1 cellular context compared by ENCODE assay signal in the genomic region with DNA sequence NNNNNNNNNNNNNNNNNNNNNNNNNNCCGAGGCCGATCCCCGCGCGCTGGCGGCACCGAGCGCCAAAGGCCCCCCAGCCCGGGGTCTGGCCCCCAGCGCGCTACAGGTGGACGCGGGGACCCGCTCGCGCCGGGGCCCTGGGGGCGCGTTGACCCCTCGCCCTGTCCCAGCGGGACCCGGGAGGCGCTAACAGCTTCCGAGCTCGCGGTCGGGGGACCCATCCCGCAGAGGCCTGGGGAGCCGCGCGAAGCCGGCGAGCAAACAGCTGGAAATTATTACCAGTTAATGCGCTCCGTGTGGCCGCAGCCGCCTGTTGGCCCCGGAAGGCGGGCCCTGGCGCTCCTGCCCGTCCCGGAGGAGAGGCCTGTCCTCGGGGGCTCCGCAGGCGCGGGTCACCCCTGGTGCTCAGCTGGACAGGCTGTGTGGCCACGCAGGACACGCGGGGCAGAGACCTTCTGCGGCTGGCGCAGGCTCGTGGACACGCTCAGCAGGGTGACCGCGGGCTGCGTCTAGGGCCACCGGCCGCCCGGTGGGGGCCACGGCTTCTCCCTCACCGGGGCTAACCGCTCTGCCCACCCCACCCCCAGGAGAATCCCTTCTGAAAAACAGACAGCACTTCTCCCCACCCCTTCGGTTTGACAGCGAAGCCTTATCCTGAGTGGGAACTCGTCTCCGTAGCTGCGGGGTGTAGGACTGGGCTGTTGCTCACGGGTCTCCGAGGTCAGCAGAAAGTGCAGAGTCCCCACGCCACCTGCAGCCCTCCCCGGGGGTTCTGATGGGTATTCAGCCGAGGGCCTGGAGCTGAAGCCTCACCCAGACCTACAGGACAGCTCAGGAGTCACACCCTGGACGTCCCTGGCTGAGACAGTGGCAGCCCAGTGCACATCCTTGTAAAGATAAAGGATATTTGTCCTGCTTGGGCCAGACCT.
TF ChIP-seq lines count a peak whose summit lies in the region.

No MANE protein-coding gene starts in this region.

TF ChIP-seq in HepG2, 621 proteins besides CTCF, POLR2A, EP300 and RAD21 (continued from another document and continues in another):
- TF ChIP-seq SAFB2 (CRISPR knock-in tag; IDR thresholded peaks at IDR 0.05; ENCODE audit: borderline replicate concordance, low read depth) (no peak), FOXK1 (CRISPR knock-in tag; IDR thresholded peaks at IDR 0.05; ENCODE audit: borderline replicate concordance, low read depth) (no peak), ZNF101 (CRISPR knock-in tag; IDR thresholded peaks at IDR 0.05; ENCODE audit: borderline replicate concordance, low read depth) (no peak), MEIS2 (CRISPR knock-in tag; IDR thresholded peaks at IDR 0.05) (no peak), NFIC (IDR thresholded peaks at IDR 0.05; ENCODE audit: low read length) (no peak), ZNF558 (CRISPR knock-in tag; IDR thresholded peaks at IDR 0.05; ENCODE audit: borderline replicate concordance) (no peak), SP2 (CRISPR knock-in tag; IDR thresholded peaks at IDR 0.05) (0 out of 2 replicates have a peak, but pooled peaks have one; percentile 15), KDM4B (CRISPR knock-in tag; IDR thresholded peaks at IDR 0.05) (no peak), ASH2L (IDR thresholded peaks at IDR 0.05; ENCODE audit: insufficient read length, low read depth, low read length) (no peak), YY1 (IDR thresholded peaks at IDR 0.05; ENCODE audit: insufficient read depth, insufficient replicate concordance, low read depth, low read length) (no peak), CHD2 (IDR thresholded peaks at IDR 0.05; ENCODE audit: low read depth, low read length) (no peak), ZBTB7B (CRISPR knock-in tag; IDR thresholded peaks at IDR 0.05) (peak; percentile 60; the same call in 1 of the 2 replicates), DNMT1 (CRISPR knock-in tag; IDR thresholded peaks at IDR 0.05) (no peak), POLR2AphosphoS5 (IDR thresholded peaks at IDR 0.05; ENCODE audit: low read depth, low read length) (no peak), PAF1 (CRISPR knock-in tag; IDR thresholded peaks at IDR 0.05) (no peak), MBNL3 (CRISPR knock-in tag; conservative IDR thresholded peaks at IDR 0.05) (no peak), SOX13 (IDR thresholded peaks at IDR 0.05) (no peak), SOX13 (CRISPR knock-in tag; conservative IDR thresholded peaks at IDR 0.05 in 1 of 2, IDR thresholded peaks at IDR 0.05 in 1 of 2) (no peak), ZNF615 (CRISPR knock-in tag; IDR thresholded peaks at IDR 0.05; ENCODE audit: borderline replicate concordance) (no peak), TBX2 (CRISPR knock-in tag; IDR thresholded peaks at IDR 0.05; ENCODE audit: borderline replicate concordance) (peak; percentile 35; the same call in 1 of the 2 replicates), HOXA7 (CRISPR knock-in tag; IDR thresholded peaks at IDR 0.05) (no peak), CC2D1A (CRISPR knock-in tag; IDR thresholded peaks at IDR 0.05) (no peak), ZNF749 (CRISPR knock-in tag; IDR thresholded peaks at IDR 0.05; ENCODE audit: borderline replicate concordance) (no peak), ZNF260 (CRISPR knock-in tag; IDR thresholded peaks at IDR 0.05; ENCODE audit: borderline replicate concordance, low read depth) (no peak), SCMH1 (CRISPR knock-in tag; IDR thresholded peaks at IDR 0.05; ENCODE audit: borderline replicate concordance) (no peak), FIP1L1 (IDR thresholded peaks at IDR 0.05; ENCODE audit: borderline replicate concordance, insufficient read depth, low read depth, low read length) (no peak), HOXA9 (CRISPR knock-in tag; IDR thresholded peaks at IDR 0.05; ENCODE audit: borderline replicate concordance) (no peak), SRSF9 (IDR thresholded peaks at IDR 0.05; ENCODE audit: borderline replicate concordance, insufficient read depth, low read depth, low read length, poor library complexity, severe bottlenecking) (no peak), ZSCAN25 (CRISPR knock-in tag; IDR thresholded peaks at IDR 0.05) (no peak), ZNF550 (CRISPR knock-in tag; IDR thresholded peaks at IDR 0.05; ENCODE audit: borderline replicate concordance) (no peak), NKX3-1 (CRISPR knock-in tag; IDR thresholded peaks at IDR 0.05) (0 out of 2 replicates have a peak, but pooled peaks have one; percentile 42), MEIS1 (CRISPR knock-in tag; IDR thresholded peaks at IDR 0.05; ENCODE audit: borderline replicate concordance) (no peak), ZNF354B (CRISPR knock-in tag; IDR thresholded peaks at IDR 0.05) (no peak), STAG1 (CRISPR knock-in tag; IDR thresholded peaks at IDR 0.05) (no peak), SIN3B (IDR thresholded peaks at IDR 0.05; ENCODE audit: low read length) (no peak)
- TF ChIP-seq, protein P1, sequence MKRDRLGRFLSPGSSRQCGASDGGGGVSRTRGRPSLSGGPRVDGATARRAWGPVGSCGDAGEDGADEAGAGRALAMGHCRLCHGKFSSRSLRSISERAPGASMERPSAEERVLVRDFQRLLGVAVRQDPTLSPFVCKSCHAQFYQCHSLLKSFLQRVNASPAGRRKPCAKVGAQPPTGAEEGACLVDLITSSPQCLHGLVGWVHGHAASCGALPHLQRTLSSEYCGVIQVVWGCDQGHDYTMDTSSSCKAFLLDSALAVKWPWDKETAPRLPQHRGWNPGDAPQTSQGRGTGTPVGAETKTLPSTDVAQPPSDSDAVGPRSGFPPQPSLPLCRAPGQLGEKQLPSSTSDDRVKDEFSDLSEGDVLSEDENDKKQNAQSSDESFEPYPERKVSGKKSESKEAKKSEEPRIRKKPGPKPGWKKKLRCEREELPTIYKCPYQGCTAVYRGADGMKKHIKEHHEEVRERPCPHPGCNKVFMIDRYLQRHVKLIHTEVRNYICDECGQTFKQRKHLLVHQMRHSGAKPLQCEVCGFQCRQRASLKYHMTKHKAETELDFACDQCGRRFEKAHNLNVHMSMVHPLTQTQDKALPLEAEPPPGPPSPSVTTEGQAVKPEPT (CRISPR knock-in tag; IDR thresholded peaks at IDR 0.05; ENCODE audit: low read depth), result no peak
- TF ChIP-seq, protein P2, sequence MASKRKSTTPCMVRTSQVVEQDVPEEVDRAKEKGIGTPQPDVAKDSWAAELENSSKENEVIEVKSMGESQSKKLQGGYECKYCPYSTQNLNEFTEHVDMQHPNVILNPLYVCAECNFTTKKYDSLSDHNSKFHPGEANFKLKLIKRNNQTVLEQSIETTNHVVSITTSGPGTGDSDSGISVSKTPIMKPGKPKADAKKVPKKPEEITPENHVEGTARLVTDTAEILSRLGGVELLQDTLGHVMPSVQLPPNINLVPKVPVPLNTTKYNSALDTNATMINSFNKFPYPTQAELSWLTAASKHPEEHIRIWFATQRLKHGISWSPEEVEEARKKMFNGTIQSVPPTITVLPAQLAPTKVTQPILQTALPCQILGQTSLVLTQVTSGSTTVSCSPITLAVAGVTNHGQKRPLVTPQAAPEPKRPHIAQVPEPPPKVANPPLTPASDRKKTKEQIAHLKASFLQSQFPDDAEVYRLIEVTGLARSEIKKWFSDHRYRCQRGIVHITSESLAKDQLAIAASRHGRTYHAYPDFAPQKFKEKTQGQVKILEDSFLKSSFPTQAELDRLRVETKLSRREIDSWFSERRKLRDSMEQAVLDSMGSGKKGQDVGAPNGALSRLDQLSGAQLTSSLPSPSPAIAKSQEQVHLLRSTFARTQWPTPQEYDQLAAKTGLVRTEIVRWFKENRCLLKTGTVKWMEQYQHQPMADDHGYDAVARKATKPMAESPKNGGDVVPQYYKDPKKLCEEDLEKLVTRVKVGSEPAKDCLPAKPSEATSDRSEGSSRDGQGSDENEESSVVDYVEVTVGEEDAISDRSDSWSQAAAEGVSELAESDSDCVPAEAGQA (IDR thresholded peaks at IDR 0.05; ENCODE audit: low read depth), result no peak
- TF ChIP-seq, protein P2 (CRISPR knock-in tag; IDR thresholded peaks at IDR 0.05; ENCODE audit: borderline replicate concordance), result no peak
- TF ChIP-seq, protein P3, sequence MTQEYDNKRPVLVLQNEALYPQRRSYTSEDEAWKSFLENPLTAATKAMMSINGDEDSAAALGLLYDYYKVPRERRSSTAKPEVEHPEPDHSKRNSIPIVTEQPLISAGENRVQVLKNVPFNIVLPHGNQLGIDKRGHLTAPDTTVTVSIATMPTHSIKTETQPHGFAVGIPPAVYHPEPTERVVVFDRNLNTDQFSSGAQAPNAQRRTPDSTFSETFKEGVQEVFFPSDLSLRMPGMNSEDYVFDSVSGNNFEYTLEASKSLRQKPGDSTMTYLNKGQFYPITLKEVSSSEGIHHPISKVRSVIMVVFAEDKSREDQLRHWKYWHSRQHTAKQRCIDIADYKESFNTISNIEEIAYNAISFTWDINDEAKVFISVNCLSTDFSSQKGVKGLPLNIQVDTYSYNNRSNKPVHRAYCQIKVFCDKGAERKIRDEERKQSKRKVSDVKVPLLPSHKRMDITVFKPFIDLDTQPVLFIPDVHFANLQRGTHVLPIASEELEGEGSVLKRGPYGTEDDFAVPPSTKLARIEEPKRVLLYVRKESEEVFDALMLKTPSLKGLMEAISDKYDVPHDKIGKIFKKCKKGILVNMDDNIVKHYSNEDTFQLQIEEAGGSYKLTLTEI (CRISPR knock-in tag; conservative IDR thresholded peaks at IDR 0.05), result no peak
- TF ChIP-seq, protein P4, sequence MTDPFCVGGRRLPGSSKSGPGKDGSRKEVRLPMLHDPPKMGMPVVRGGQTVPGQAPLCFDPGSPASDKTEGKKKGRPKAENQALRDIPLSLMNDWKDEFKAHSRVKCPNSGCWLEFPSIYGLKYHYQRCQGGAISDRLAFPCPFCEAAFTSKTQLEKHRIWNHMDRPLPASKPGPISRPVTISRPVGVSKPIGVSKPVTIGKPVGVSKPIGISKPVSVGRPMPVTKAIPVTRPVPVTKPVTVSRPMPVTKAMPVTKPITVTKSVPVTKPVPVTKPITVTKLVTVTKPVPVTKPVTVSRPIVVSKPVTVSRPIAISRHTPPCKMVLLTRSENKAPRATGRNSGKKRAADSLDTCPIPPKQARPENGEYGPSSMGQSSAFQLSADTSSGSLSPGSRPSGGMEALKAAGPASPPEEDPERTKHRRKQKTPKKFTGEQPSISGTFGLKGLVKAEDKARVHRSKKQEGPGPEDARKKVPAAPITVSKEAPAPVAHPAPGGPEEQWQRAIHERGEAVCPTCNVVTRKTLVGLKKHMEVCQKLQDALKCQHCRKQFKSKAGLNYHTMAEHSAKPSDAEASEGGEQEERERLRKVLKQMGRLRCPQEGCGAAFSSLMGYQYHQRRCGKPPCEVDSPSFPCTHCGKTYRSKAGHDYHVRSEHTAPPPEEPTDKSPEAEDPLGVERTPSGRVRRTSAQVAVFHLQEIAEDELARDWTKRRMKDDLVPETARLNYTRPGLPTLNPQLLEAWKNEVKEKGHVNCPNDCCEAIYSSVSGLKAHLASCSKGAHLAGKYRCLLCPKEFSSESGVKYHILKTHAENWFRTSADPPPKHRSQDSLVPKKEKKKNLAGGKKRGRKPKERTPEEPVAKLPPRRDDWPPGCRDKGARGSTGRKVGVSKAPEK (CRISPR knock-in tag; IDR thresholded peaks at IDR 0.05; ENCODE audit: borderline replicate concordance), result no peak
- TF ChIP-seq, protein P5, sequence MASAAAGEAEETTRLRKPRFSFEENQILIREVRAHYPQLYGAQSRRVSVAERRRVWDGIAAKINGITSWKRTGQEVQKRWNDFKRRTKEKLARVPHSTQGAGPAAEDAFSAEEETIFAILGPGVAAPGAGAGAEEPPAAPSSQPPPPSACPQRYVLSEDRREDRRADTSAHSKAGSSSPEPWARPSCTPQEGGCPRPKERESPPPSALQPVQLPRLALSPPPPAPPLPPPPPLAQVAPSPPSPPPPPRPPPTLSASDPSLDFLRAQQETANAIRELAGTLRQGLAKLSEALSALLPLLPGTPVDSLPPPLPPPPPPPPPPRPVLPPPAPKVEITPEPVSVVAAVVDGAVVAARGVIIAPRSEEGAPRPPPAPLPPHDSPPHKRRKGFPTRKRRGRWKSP (CRISPR knock-in tag; IDR thresholded peaks at IDR 0.05), result peak; percentile 28; the same call in 1 of the 2 replicates
- TF ChIP-seq, protein P6, sequence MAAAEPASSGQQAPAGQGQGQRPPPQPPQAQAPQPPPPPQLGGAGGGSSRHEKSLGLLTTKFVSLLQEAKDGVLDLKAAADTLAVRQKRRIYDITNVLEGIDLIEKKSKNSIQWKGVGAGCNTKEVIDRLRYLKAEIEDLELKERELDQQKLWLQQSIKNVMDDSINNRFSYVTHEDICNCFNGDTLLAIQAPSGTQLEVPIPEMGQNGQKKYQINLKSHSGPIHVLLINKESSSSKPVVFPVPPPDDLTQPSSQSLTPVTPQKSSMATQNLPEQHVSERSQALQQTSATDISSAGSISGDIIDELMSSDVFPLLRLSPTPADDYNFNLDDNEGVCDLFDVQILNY (CRISPR knock-in tag; conservative IDR thresholded peaks at IDR 0.05), result no peak
- TF ChIP-seq, protein P7, sequence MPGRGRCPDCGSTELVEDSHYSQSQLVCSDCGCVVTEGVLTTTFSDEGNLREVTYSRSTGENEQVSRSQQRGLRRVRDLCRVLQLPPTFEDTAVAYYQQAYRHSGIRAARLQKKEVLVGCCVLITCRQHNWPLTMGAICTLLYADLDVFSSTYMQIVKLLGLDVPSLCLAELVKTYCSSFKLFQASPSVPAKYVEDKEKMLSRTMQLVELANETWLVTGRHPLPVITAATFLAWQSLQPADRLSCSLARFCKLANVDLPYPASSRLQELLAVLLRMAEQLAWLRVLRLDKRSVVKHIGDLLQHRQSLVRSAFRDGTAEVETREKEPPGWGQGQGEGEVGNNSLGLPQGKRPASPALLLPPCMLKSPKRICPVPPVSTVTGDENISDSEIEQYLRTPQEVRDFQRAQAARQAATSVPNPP (CRISPR knock-in tag; IDR thresholded peaks at IDR 0.05), result no peak
